In genomic region chr1:99180915-99181314, GRCh38 we compare ENCODE assay signal across 13 cellular contexts.
A peak's percentile ranks its signal among the peaks of the same experiment; 100 is the strongest.
DNase-seq lines count a peak whose midpoint lies in the region; ATAC-seq and TF ChIP-seq lines count a peak whose summit lies in the region.
"Had no signal": no experiment of that assay in that cellular context is flagged by ENCODE, and none has a peak within 500 bp of the region (broad histone marks: within the 10 kb centered on the region; RNA-seq: fewer than 3 reads in every experiment).

No MANE protein-coding gene starts in this region.

- H3K4me3 Mint-ChIP-seq in neural progenitor cell: no peak overlapping the region
- H3K4me3 Mint-ChIP-seq: activated T-cell treated with anti-CD3 and anti-CD28 coated beads, Interleukin-2, amount 50 U/mL, for 4 hours; GM23338 had no signal

- no peaks in the 10 kb centered on the region for H3K9me3 Mint-ChIP-seq in neural progenitor cell
- H3K9me3 Mint-ChIP-seq: activated T-cell treated with anti-CD3 and anti-CD28 coated beads, Interleukin-2, amount 50 U/mL, for 4 hours; GM23338 had no signal

- TF ChIP-seq POLR2A in suprapubic skin (IDR thresholded peaks at IDR 0.05): no peak

- peak overlapping the region; percentile 27 for H3K27ac Mint-ChIP-seq in neural progenitor cell

- H3K27me3 ChIP-seq in neural progenitor cell: no peaks in the 10 kb centered on the region
- H3K27me3 ChIP-seq in tibial artery: no peaks in the 10 kb centered on the region
- no peaks in the 10 kb centered on the region for H3K27me3 ChIP-seq in suprapubic skin
- H3K27me3 ChIP-seq: BLaER1 had no signal

- H3K9me3 ChIP-seq in neural progenitor cell (ENCODE audit: low read depth) (no peaks in the 10 kb centered on the region), tibial artery (no peaks in the 10 kb centered on the region), suprapubic skin (no peaks in the 10 kb centered on the region)
- H3K9me3 ChIP-seq: BLaER1 had no signal

- no peaks in the 10 kb centered on the region for H3K4me1 Mint-ChIP-seq in neural progenitor cell
- H3K4me1 Mint-ChIP-seq: GM23338 had no signal

- H3K4me1 ChIP-seq in neural progenitor cell: no peaks in the 10 kb centered on the region
- no peaks in the 10 kb centered on the region for H3K4me1 ChIP-seq in tibial artery
- H3K4me1 ChIP-seq in suprapubic skin: peaks cover 6% of the 10 kb centered on the region
- H3K4me1 ChIP-seq: BLaER1 had no signal

- TF ChIP-seq CTCF in neural progenitor cell (IDR thresholded peaks at IDR 0.05): no peak
- no peak for TF ChIP-seq CTCF in tibial artery (IDR thresholded peaks at IDR 0.05)
- TF ChIP-seq CTCF in suprapubic skin (IDR thresholded peaks at IDR 0.05): no peak

- no peaks in the 10 kb centered on the region for H3K36me3 Mint-ChIP-seq in neural progenitor cell

- H3K79me2 ChIP-seq in neural progenitor cell (ENCODE audit: low read depth): no peaks in the 10 kb centered on the region

- H3K9ac ChIP-seq in neural progenitor cell: no peak overlapping the region
- H3K9ac ChIP-seq: BLaER1 had no signal

- no peaks in the 10 kb centered on the region for H3K27me3 Mint-ChIP-seq in neural progenitor cell (ENCODE audit: insufficient read depth, low read depth)

- no peak for TF ChIP-seq EP300 in suprapubic skin (IDR thresholded peaks at IDR 0.05)

- no peak overlapping the region for H3K4me3 ChIP-seq in neural progenitor cell
- no peak overlapping the region for H3K4me3 ChIP-seq in tibial artery
- no peak overlapping the region for H3K4me3 ChIP-seq in suprapubic skin
- H3K4me3 ChIP-seq: BLaER1, GM23338, PC-9 had no signal

- no peaks in the 10 kb centered on the region for H4K20me1 ChIP-seq in neural progenitor cell (ENCODE audit: low read depth)
- H4K20me1 ChIP-seq: BLaER1 had no signal

- H3F3A ChIP-seq in neural progenitor cell (ENCODE audit: low read depth): no peaks in the 10 kb centered on the region

- H3K36me3 ChIP-seq in neural progenitor cell: no peaks in the 10 kb centered on the region
- H3K36me3 ChIP-seq in tibial artery: no peaks in the 10 kb centered on the region
- no peaks in the 10 kb centered on the region for H3K36me3 ChIP-seq in suprapubic skin
- H3K36me3 ChIP-seq: BLaER1 had no signal

- no peak overlapping the region for H3K4me2 ChIP-seq in neural progenitor cell
- H3K4me2 ChIP-seq: BLaER1, GM23338, PC-9 had no signal

- peak overlapping the region; percentile 14 for H3K27ac ChIP-seq in caudate nucleus (ENCODE audit: low read depth, low read length)
- no peak overlapping the region for H3K27ac ChIP-seq in neural progenitor cell
- H3K27ac ChIP-seq in tibial artery: no peak overlapping the region
- no peak overlapping the region for H3K27ac ChIP-seq in suprapubic skin
- H3K27ac ChIP-seq: BLaER1, PC-9 had no signal

- DNase-seq in DMS79 treated with DMSO at 0.1 percent for 48 hours (lab: John Stamatoyannopoulos, UW) (peak; percentile 88), NCI-H2171 (lab: John Stamatoyannopoulos, UW) (peak; percentile 7), caudate nucleus (lab: John Stamatoyannopoulos, UW) (no peak), neural progenitor cell (ENCODE audit: low spot score) (no peak), tibial artery (no peak), kidney glomerular epithelial cell (lab: John Stamatoyannopoulos, UW) (no peak), suprapubic skin (ENCODE audit: low spot score in 2 of 2) (no peak)
- DNase-seq: cortex of kidney had no signal

- no peak for ATAC-seq in HG02885 (IDR thresholded peaks at IDR 0.05; ENCODE audit: poor library complexity, unreplicated experiment)

- peak overlapping the region; percentile 90 for H2AFZ ChIP-seq in neural progenitor cell (replicated peaks)
- H2AFZ ChIP-seq: PC-9 had no signal

- intact Hi-C loops in tibial artery (cut with DNase I; ENCODE audit: low total_unique reads): no loop called here

- 35% methylated on average over 2 of the region's 2 CpGs for WGBS in suprapubic skin

Comparison
In these comparisons a context has a peak if more than half of its experiments do, and no peak if none do; other contexts are left out.
1. DNase-seq: peak in DMS79 treated with DMSO at 0.1 percent for 48 hours (single experiment) and NCI-H2171 (single experiment); none in caudate nucleus (0 of 61), neural progenitor cell (single experiment), tibial artery (0 of 2), kidney glomerular epithelial cell (single experiment) and suprapubic skin (0 of 2).